In genomic region chr6:163151212-163151611, GRCh38 we compare ENCODE assay signal across 33 cellular contexts.
DNase-seq lines count a peak whose midpoint lies in the region; TF ChIP-seq lines count a peak whose summit lies in the region.
"Had no signal": no experiment of that assay in that cellular context is flagged by ENCODE, and none has a peak within 500 bp of the region (broad histone marks: within the 10 kb centered on the region; RNA-seq: fewer than 3 reads in every experiment).

No MANE protein-coding gene starts in this region.

- H3K4me1 ChIP-seq in H9 (ENCODE audit: insufficient read depth, low read length) = peaks cover 3% of the 10 kb centered on the region; the same call in 1 of the 2 replicates
- peaks cover 6% of the 10 kb centered on the region for H3K4me1 ChIP-seq in iPS-18a (ENCODE audit: control insufficient read depth, low read depth, low read length)
- no peaks in the 10 kb centered on the region for H3K4me1 ChIP-seq in right atrium auricular region
- no peaks in the 10 kb centered on the region for H3K4me1 ChIP-seq in breast epithelium
- H3K4me1 ChIP-seq: A549, gastroesophageal sphincter, left lung, sigmoid colon, testis, vagina had no signal

- no peak overlapping the region for H2BK5ac ChIP-seq in H9 (ENCODE audit: insufficient read length, low read length)

- no peak overlapping the region for H3K4me2 ChIP-seq in H9 (ENCODE audit: insufficient read depth, insufficient read length, low read length)
- H3K4me2 ChIP-seq: A549 had no signal

- no peaks in the 10 kb centered on the region; the same call in 1 of the 2 replicates for H3K79me2 ChIP-seq in H9 (ENCODE audit: insufficient read depth, low read length)

- intact Hi-C loops in breast epithelium (cut with DNase I; ENCODE audit: low total_unique reads) = no loop called here

- H3K27ac Mint-ChIP-seq in H9 = peak overlapping the region; percentile 38 to 92 (median 91); a peak in 5 of 7 replicates
- H3K27ac Mint-ChIP-seq: activated CD4-positive, alpha-beta T cell treated with anti-CD3 and anti-CD28 coated beads, Interleukin-2, amount 10 ng/mL, durations not matched to agents 7 days and 5 days; activated CD8-positive, alpha-beta memory T cell treated with anti-CD3 and anti-CD28 coated beads, Interleukin-2, amount 10 ng/mL, durations not matched to agents 7 days and 5 days; B cell; CD8-positive, alpha-beta memory T cell; immature natural killer cell; natural killer cell; stimulated activated naive B cell treated with anti-CD40 and anti-IgM and Interleukin-4, amounts not matched to agents 10 μg/mL and 1 μg/mL and 100 μg/mL, for 72 hours had no signal

- H3K56ac ChIP-seq in H9 (ENCODE audit: insufficient read length, low read depth, low read length) = no peak overlapping the region

- H3K9me3 ChIP-seq in H9 (ENCODE audit: control insufficient read depth, low read depth, low read length) = no peaks in the 10 kb centered on the region
- H3K9me3 ChIP-seq in iPS-18a (ENCODE audit: control insufficient read depth, low read depth, low read length) = no peaks in the 10 kb centered on the region
- H3K9me3 ChIP-seq in right atrium auricular region = no peaks in the 10 kb centered on the region
- peaks cover 0 to 5% of the 10 kb centered on the region in 2 donors for H3K9me3 ChIP-seq in breast epithelium
- H3K9me3 ChIP-seq: A549, gastroesophageal sphincter, left lung, sigmoid colon, testis, vagina had no signal

- H3K79me1 ChIP-seq in H9 (ENCODE audit: insufficient read depth, low read depth, low read length, poor library complexity, severe bottlenecking) = no peaks in the 10 kb centered on the region

- H4K20me1 ChIP-seq in H9 (ENCODE audit: control insufficient read depth, insufficient read depth, insufficient read length) = no peaks in the 10 kb centered on the region

- DNase-seq in H9 = no peak
- peak in 1 of 61 donors; percentile 37 for DNase-seq in caudate nucleus (lab: John Stamatoyannopoulos, UW)
- DNase-seq in pons (ENCODE audit: low spot score) = peak; percentile 70
- no peak for DNase-seq in GM20000 (ENCODE audit: low spot score)
- DNase-seq in right atrium auricular region (ENCODE audit: low spot score) = no peak
- DNase-seq in NCI-H1694 (lab: John Stamatoyannopoulos, UW) = no peak
- no peak for DNase-seq in breast epithelium (ENCODE audit: low spot score in 2 of 2)
- DNase-seq: activated CD4-positive, alpha-beta T cell treated with anti-CD3 and anti-CD28 coated beads, Interleukin-2, amount 10 ng/mL, durations not matched to agents 7 days and 5 days; activated CD8-positive, alpha-beta memory T cell treated with anti-CD3 and anti-CD28 coated beads, Interleukin-2, amount 10 ng/mL, durations not matched to agents 7 days and 5 days; activated naive CD4-positive, alpha-beta T cell; activated T-cell treated with anti-CD3 and anti-CD28 coated beads, Interleukin-2, amount 50 U/mL, for 48 hours; CD8-positive, alpha-beta memory T cell; cortex of kidney; DMS153; H7; hippocampal formation; immature natural killer cell; left lung; natural killer cell; NCI-H1048; NCI-H1694 treated with DMSO at 0.1 percent for 48 hours; NCI-H2171; NCI-H510A; SIG-M5; sigmoid colon; stimulated activated CD4-positive, alpha-beta T cell treated with anti-CD3 and anti-CD28 coated beads, Interleukin-4, amount 100 ng/mL, for 4 hours; stimulated activated naive B cell treated with anti-CD40 and anti-IgM and Interleukin-4, amounts not matched to agents 10 μg/mL and 1 μg/mL and 100 μg/mL, for 72 hours; testis had no signal

- no peak overlapping the region for H3K9ac ChIP-seq in H9 (ENCODE audit: extremely low read depth, insufficient read length, low read length)
- no peak overlapping the region for H3K9ac ChIP-seq in iPS-18a (ENCODE audit: low read length)

- H3K4me1 Mint-ChIP-seq in H9 = peaks cover 9% of the 10 kb centered on the region in 2 experiments
- H3K4me1 Mint-ChIP-seq: activated CD4-positive, alpha-beta T cell treated with anti-CD3 and anti-CD28 coated beads, Interleukin-2, amount 10 ng/mL, durations not matched to agents 7 days and 5 days; activated CD8-positive, alpha-beta memory T cell treated with anti-CD3 and anti-CD28 coated beads, Interleukin-2, amount 10 ng/mL, durations not matched to agents 7 days and 5 days; B cell; CD8-positive, alpha-beta memory T cell; immature natural killer cell; natural killer cell; stimulated activated naive B cell treated with anti-CD40 and anti-IgM and Interleukin-4, amounts not matched to agents 10 μg/mL and 1 μg/mL and 100 μg/mL, for 72 hours had no signal

- no peaks in the 10 kb centered on the region for H3K27me3 Mint-ChIP-seq in H9 (ENCODE audit: low read depth)
- H3K27me3 Mint-ChIP-seq: activated CD4-positive, alpha-beta T cell treated with anti-CD3 and anti-CD28 coated beads, Interleukin-2, amount 10 ng/mL, durations not matched to agents 7 days and 5 days had no signal

- H2BK20ac ChIP-seq in H9 (ENCODE audit: low read depth, low read length, poor library complexity, severe bottlenecking) = no peak overlapping the region

- H3K18ac ChIP-seq in H9 (ENCODE audit: insufficient read length, low read depth, low read length) = no peak overlapping the region

- no peak for TF ChIP-seq CTCF in H9 (conservative IDR thresholded peaks at IDR 0.05)
- TF ChIP-seq CTCF in GM20000 (IDR thresholded peaks at IDR 0.05; ENCODE audit: extremely low read depth, missing control alignments) = no peak
- no peak for TF ChIP-seq CTCF in right atrium auricular region (IDR thresholded peaks at IDR 0.05)
- TF ChIP-seq CTCF in breast epithelium (IDR thresholded peaks at IDR 0.05) = no peak

- H3K23me2 ChIP-seq in H9 (ENCODE audit: insufficient read length, low read depth, low read length, poor library complexity, severe bottlenecking) = no peaks in the 10 kb centered on the region

- H3K4me3 ChIP-seq in iPS-18a (ENCODE audit: low read length) (no peak overlapping the region), right atrium auricular region (no peak overlapping the region), breast epithelium (no peak overlapping the region)
- H3K4me3 ChIP-seq: A549, gastroesophageal sphincter, left lung, sigmoid colon, testis, vagina had no signal

- H3K9me3 Mint-ChIP-seq in H9 = no peaks in the 10 kb centered on the region
- H3K9me3 Mint-ChIP-seq: activated CD4-positive, alpha-beta T cell treated with anti-CD3 and anti-CD28 coated beads, Interleukin-2, amount 10 ng/mL, durations not matched to agents 7 days and 5 days; natural killer cell had no signal

- no peak overlapping the region for H4K8ac ChIP-seq in H9 (replicated peaks; ENCODE audit: insufficient read length, low read depth, low read length)

- no peak overlapping the region for H2BK12ac ChIP-seq in H9 (ENCODE audit: insufficient read length, low read depth, low read length)

- no peak overlapping the region for H2AK5ac ChIP-seq in H9 (ENCODE audit: insufficient read length, low read length)

- no peak overlapping the region for H3K4me3 Mint-ChIP-seq in H9
- H3K4me3 Mint-ChIP-seq: activated CD4-positive, alpha-beta T cell treated with anti-CD3 and anti-CD28 coated beads, Interleukin-2, amount 10 ng/mL, durations not matched to agents 7 days and 5 days; activated CD8-positive, alpha-beta memory T cell treated with anti-CD3 and anti-CD28 coated beads, Interleukin-2, amount 10 ng/mL, durations not matched to agents 7 days and 5 days; B cell; CD8-positive, alpha-beta memory T cell; immature natural killer cell; natural killer cell; stimulated activated naive B cell treated with anti-CD40 and anti-IgM and Interleukin-4, amounts not matched to agents 10 μg/mL and 1 μg/mL and 100 μg/mL, for 72 hours had no signal

- peak overlapping the region; percentile 26 for H2AFZ ChIP-seq in H9 (ENCODE audit: low read length)

- H3K4ac ChIP-seq in H9 (ENCODE audit: low read depth, low read length) = no peak overlapping the region

- no peak overlapping the region for H4K91ac ChIP-seq in H9 (ENCODE audit: insufficient read length, low read depth, low read length)

- no peak overlapping the region for H2BK120ac ChIP-seq in H9 (ENCODE audit: low read depth, low read length, poor library complexity, severe bottlenecking)

- H3T11ph ChIP-seq in H9 (ENCODE audit: low read length) = no peak overlapping the region

- no peaks in the 10 kb centered on the region for H3K27me3 ChIP-seq in H9 (ENCODE audit: insufficient read depth, low read length)
- H3K27me3 ChIP-seq in iPS-18a (ENCODE audit: control insufficient read depth, insufficient read depth, low read length) = no peaks in the 10 kb centered on the region
- no peaks in the 10 kb centered on the region for H3K27me3 ChIP-seq in right atrium auricular region
- H3K27me3 ChIP-seq in breast epithelium = no peaks in the 10 kb centered on the region
- H3K27me3 ChIP-seq: sigmoid colon, testis, vagina had no signal

- no CpG with 5 or more reads among the region's 6 CpGs for WGBS in H9 (ENCODE audit: extremely low coverage, insufficient read length, low lambda C conversion rate)

- no peak overlapping the region for H3K23ac ChIP-seq in H9 (ENCODE audit: insufficient read length, low read depth, low read length)

- H4K5ac ChIP-seq in H9 (ENCODE audit: insufficient read length, low read depth, low read length) = no peak overlapping the region

- no peak overlapping the region for H2BK15ac ChIP-seq in H9 (ENCODE audit: low read depth, low read length)

- no peak for TF ChIP-seq POLR2A in breast epithelium (IDR thresholded peaks at IDR 0.05)

- H3K36me3 ChIP-seq in iPS-18a (ENCODE audit: control insufficient read depth, low read depth, low read length) = no peaks in the 10 kb centered on the region
- H3K36me3 ChIP-seq in right atrium auricular region = no peaks in the 10 kb centered on the region
- H3K36me3 ChIP-seq in breast epithelium = no peaks in the 10 kb centered on the region
- H3K36me3 ChIP-seq: gastroesophageal sphincter, left lung, sigmoid colon, vagina had no signal

- H3K14ac ChIP-seq in H9 (ENCODE audit: insufficient read depth, low read length) = no peak overlapping the region

- H3K36me3 Mint-ChIP-seq in H9 (ENCODE audit: insufficient read depth in 1 of 3, low read depth in 3 of 3) = no peaks in the 10 kb centered on the region; a peak in 1 of 7 replicates
- H3K36me3 Mint-ChIP-seq: activated CD8-positive, alpha-beta memory T cell treated with anti-CD3 and anti-CD28 coated beads, Interleukin-2, amount 10 ng/mL, durations not matched to agents 7 days and 5 days; CD8-positive, alpha-beta memory T cell; immature natural killer cell; natural killer cell; stimulated activated naive B cell treated with anti-CD40 and anti-IgM and Interleukin-4, amounts not matched to agents 10 μg/mL and 1 μg/mL and 100 μg/mL, for 72 hours had no signal

- H3K27ac ChIP-seq in H9 (ENCODE audit: insufficient read length, low read depth, low read length) (no peak overlapping the region), caudate nucleus (ENCODE audit: low read depth, low read length) (peak overlapping the region; percentile 90), iPS-18a (ENCODE audit: low read length) (peak overlapping the region; percentile 15), right atrium auricular region (no peak overlapping the region), breast epithelium (no peak overlapping the region)
- H3K27ac ChIP-seq: A549, gastroesophageal sphincter, left lung, sigmoid colon, testis, vagina had no signal

Comparison
In these comparisons a context has a peak if more than half of its experiments do, and no peak if none do; other contexts are left out.
1. H3K27ac ChIP-seq: peak in caudate nucleus (single experiment) and iPS-18a (single experiment); none in H9 (single experiment), right atrium auricular region (0 of 2) and breast epithelium (0 of 2).